19 cellular contexts compared by ENCODE assay signal in the genomic region with DNA sequence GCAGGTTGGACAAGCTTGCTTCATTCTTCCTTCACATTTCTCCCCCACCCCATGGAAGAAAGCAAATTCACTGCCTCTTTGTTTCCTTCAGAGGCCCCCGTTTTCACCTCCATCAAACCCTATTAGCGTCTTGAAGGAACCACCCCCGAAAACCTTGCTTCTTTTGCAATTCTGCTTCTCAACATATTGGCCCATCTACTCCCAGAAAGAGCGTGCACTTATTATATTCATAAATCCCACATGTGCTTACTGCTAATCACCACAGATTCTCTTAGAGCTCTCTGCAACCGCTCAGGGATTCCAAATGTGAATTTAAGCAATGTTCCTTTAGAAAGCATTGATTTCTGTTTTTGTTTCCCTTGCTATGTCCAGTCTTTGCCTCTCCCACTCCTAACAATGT. TPM values are rescaled to one million over a fixed set of nuclear protein-coding genes. Genes with fewer than 3 reads are reported as not detected.
DNase-seq lines count a peak whose midpoint lies in the region; ATAC-seq and TF ChIP-seq lines count a peak whose summit lies in the region.
"Had no signal": no experiment of that assay in that cellular context is flagged by ENCODE, and none has a peak within 500 bp of the region (broad histone marks: within the 10 kb centered on the region; RNA-seq: fewer than 3 reads in every experiment).

No MANE protein-coding gene starts in this region.

- peaks cover 11% of the 10 kb centered on the region for H3K36me3 ChIP-seq in CD4-positive, alpha-beta memory T cell (ENCODE audit: insufficient read depth, low read length)
- H3K36me3 ChIP-seq: HAP-1, thoracic aorta had no signal

- H3K4me1 Mint-ChIP-seq in CD4-positive, alpha-beta memory T cell = peaks cover 17 to 26% (median 23%) of the 10 kb centered on the region in 4 donors
- peaks cover 20% of the 10 kb centered on the region for H3K4me1 Mint-ChIP-seq in activated CD4-positive, alpha-beta memory T cell treated with anti-CD3 and anti-CD28 coated beads for 36 hours (ENCODE audit: low read depth)

- no peaks in the 10 kb centered on the region for H3K4me1 ChIP-seq in CD4-positive, alpha-beta memory T cell (ENCODE audit: insufficient read depth, low read length)
- H3K4me1 ChIP-seq: HAP-1 had no signal

- H3K27ac Mint-ChIP-seq in CD4-positive, alpha-beta memory T cell = peak overlapping the region in 4 of 7 donors; percentile 17 to 82 (median 46)
- H3K27ac Mint-ChIP-seq in activated CD4-positive, alpha-beta memory T cell treated with anti-CD3 and anti-CD28 coated beads for 36 hours = no peak overlapping the region
- H3K27ac Mint-ChIP-seq: activated CD4-positive, alpha-beta T cell treated with anti-CD3 and anti-CD28 coated beads, Interleukin-2, amount 10 ng/mL, durations not matched to agents 7 days and 5 days; activated naive CD4-positive, alpha-beta T cell treated with anti-CD3 and anti-CD28 coated beads, Interleukin-2, amount 50 U/mL, for 24 hours had no signal

- TF ChIP-seq CTCF in WI38 (IDR thresholded peaks at IDR 0.05; ENCODE audit: low read depth, low read length) = no peak
- TF ChIP-seq CTCF in foreskin fibroblast (IDR thresholded peaks at IDR 0.05; ENCODE audit: low read depth, low read length) = no peak
- no peak for TF ChIP-seq CTCF in retinal pigment epithelial cell (conservative IDR thresholded peaks at IDR 0.05; ENCODE audit: low read depth, low read length)

- no peak overlapping the region for H3K4me3 Mint-ChIP-seq in CD4-positive, alpha-beta memory T cell
- H3K4me3 Mint-ChIP-seq in activated CD4-positive, alpha-beta memory T cell treated with anti-CD3 and anti-CD28 coated beads for 36 hours = no peak overlapping the region
- H3K4me3 Mint-ChIP-seq: activated CD4-positive, alpha-beta T cell treated with anti-CD3 and anti-CD28 coated beads, Interleukin-2, amount 10 ng/mL, durations not matched to agents 7 days and 5 days; activated naive CD4-positive, alpha-beta T cell treated with anti-CD3 and anti-CD28 coated beads, Interleukin-2, amount 50 U/mL, for 24 hours had no signal

- POLR2A ChIA-PET in CD4-positive, alpha-beta memory T cell (lab: Charles Lee; ENCODE audit: partially characterized antibody) = no interaction called here
- POLR2A ChIA-PET in activated CD4-positive, alpha-beta memory T cell treated with anti-CD3 and anti-CD28 coated beads for 36 hours (lab: Charles Lee) = no interaction called here

- no peak for DNase-seq in CD4-positive, alpha-beta memory T cell
- DNase-seq in foreskin fibroblast = peak in 1 of 2 donors; percentile 52
- DNase-seq in retinal pigment epithelial cell (ENCODE audit: low read depth) = peak; percentile 25
- no peak for DNase-seq in globus pallidus (ENCODE audit: low spot score)
- DNase-seq in activated CD4-positive, alpha-beta memory T cell treated with anti-CD3 and anti-CD28 coated beads for 36 hours = no peak
- no peak for DNase-seq in NCI-H146 (lab: John Stamatoyannopoulos, UW)
- DNase-seq: activated CD4-positive, alpha-beta T cell treated with anti-CD3 and anti-CD28 coated beads, Interleukin-2, amount 10 ng/mL, durations not matched to agents 7 days and 5 days; activated T-cell treated with anti-CD3 and anti-CD28 coated beads for 4 hours; C1 segment of cervical spinal cord; NCI-H1417 treated with DMSO at 0.1 percent for 48 hours; NCI-H82; nucleus accumbens; spleen had no signal

- no peaks in the 10 kb centered on the region for H3K9me3 ChIP-seq in CD4-positive, alpha-beta memory T cell (ENCODE audit: control insufficient read depth in 1 of 2, low read length in 2 of 2)
- H3K9me3 ChIP-seq: HAP-1, spleen, thoracic aorta had no signal

- no peaks in the 10 kb centered on the region for H3K27me3 Mint-ChIP-seq in CD4-positive, alpha-beta memory T cell
- H3K27me3 Mint-ChIP-seq in activated CD4-positive, alpha-beta memory T cell treated with anti-CD3 and anti-CD28 coated beads for 36 hours = no peaks in the 10 kb centered on the region
- H3K27me3 Mint-ChIP-seq: activated CD4-positive, alpha-beta T cell treated with anti-CD3 and anti-CD28 coated beads, Interleukin-2, amount 10 ng/mL, durations not matched to agents 7 days and 5 days; activated naive CD4-positive, alpha-beta T cell treated with anti-CD3 and anti-CD28 coated beads, Interleukin-2, amount 50 U/mL, for 24 hours had no signal

- CTCF ChIA-PET in CD4-positive, alpha-beta memory T cell (lab: Charles Lee; ENCODE audit: partially characterized antibody) = no interaction called here
- CTCF ChIA-PET in activated CD4-positive, alpha-beta memory T cell treated with anti-CD3 and anti-CD28 coated beads for 36 hours (lab: Charles Lee) = no interaction called here

- no peak overlapping the region for H3K27ac ChIP-seq in CD4-positive, alpha-beta memory T cell (ENCODE audit: low read depth, low read length)
- H3K27ac ChIP-seq: SK-N-MC, spleen, thoracic aorta had no signal

- no peak overlapping the region for H3K4me3 ChIP-seq in CD4-positive, alpha-beta memory T cell (ENCODE audit: low read length in 2 of 2)
- H3K4me3 ChIP-seq in WI38 (ENCODE audit: low read depth, low read length) (peak overlapping the region; percentile 63), foreskin fibroblast (ENCODE audit: low read depth in 1 of 2, low read length in 2 of 2) (peak overlapping the region; percentile 43 to 63), retinal pigment epithelial cell (ENCODE audit: low read length) (peak overlapping the region; percentile 62)
- H3K4me3 ChIP-seq: HAP-1, SK-N-MC, spleen, thoracic aorta had no signal

- H3K27me3 ChIP-seq in CD4-positive, alpha-beta memory T cell (ENCODE audit: insufficient read depth, low read length) = no peaks in the 10 kb centered on the region
- H3K27me3 ChIP-seq: spleen had no signal

- H3K36me3 Mint-ChIP-seq in CD4-positive, alpha-beta memory T cell = peaks cover 46 to 58% of the 10 kb centered on the region in 2 donors
- H3K36me3 Mint-ChIP-seq in activated CD4-positive, alpha-beta memory T cell treated with anti-CD3 and anti-CD28 coated beads for 36 hours = peaks cover 26% of the 10 kb centered on the region

- ATAC-seq in HG02642 (IDR thresholded peaks at IDR 0.05; ENCODE audit: poor library complexity, unreplicated experiment) = no peak

- H3K9me3 Mint-ChIP-seq in CD4-positive, alpha-beta memory T cell = no peaks in the 10 kb centered on the region
- H3K9me3 Mint-ChIP-seq in activated CD4-positive, alpha-beta memory T cell treated with anti-CD3 and anti-CD28 coated beads for 36 hours = no peaks in the 10 kb centered on the region
- H3K9me3 Mint-ChIP-seq: activated CD4-positive, alpha-beta T cell treated with anti-CD3 and anti-CD28 coated beads, Interleukin-2, amount 10 ng/mL, durations not matched to agents 7 days and 5 days; activated naive CD4-positive, alpha-beta T cell treated with anti-CD3 and anti-CD28 coated beads, Interleukin-2, amount 50 U/mL, for 24 hours had no signal

- intact Hi-C loops in CD4-positive, alpha-beta memory T cell (cut with micrococcal nuclease) = no loop called here
- intact Hi-C loops in activated CD4-positive, alpha-beta memory T cell treated with anti-CD3 and anti-CD28 coated beads for 36 hours (cut with micrococcal nuclease) = no loop called here

RNA-seq across cellular contexts. Expression of a gene that starts 1.1 kb away (rescaled TPM):
- not detected for total RNA-seq in CD4-positive, alpha-beta memory T cell
- under 1 TPM; 0.50 to 1.00 TPM for polyA plus RNA-seq in CD4-positive, alpha-beta memory T cell
- total RNA-seq in activated CD4-positive, alpha-beta memory T cell treated with anti-CD3 and anti-CD28 coated beads for 36 hours = not detected
- total RNA-seq: activated CD4-positive, alpha-beta T cell treated with anti-CD3 and anti-CD28 coated beads, Interleukin-2, amount 10 ng/mL, durations not matched to agents 7 days and 5 days had no signal

Comparison
In these comparisons a context has a peak if more than half of its experiments do, and no peak if none do; other contexts are left out.
1. H3K4me3 ChIP-seq: peak in WI38 (single experiment), foreskin fibroblast (2 of 2) and retinal pigment epithelial cell (single experiment); none in CD4-positive, alpha-beta memory T cell (0 of 2).